In genomic region chr9:133729646-133730281, GRCh38 we compare ENCODE assay signal across 1 cellular context.
TF ChIP-seq lines count a peak whose summit lies in the region.

No MANE protein-coding gene starts in this region.

TF ChIP-seq in WTC11, 78 proteins besides CTCF, POLR2A, EP300 and RAD21 (continued from another document):
- no peak for TF ChIP-seq PRDM15 (CRISPR knock-in tag; IDR thresholded peaks at IDR 0.05)
- TF ChIP-seq SMAD3 (CRISPR knock-in tag; IDR thresholded peaks at IDR 0.05; ENCODE audit: borderline replicate concordance), result no peak
- TF ChIP-seq, protein P1, sequence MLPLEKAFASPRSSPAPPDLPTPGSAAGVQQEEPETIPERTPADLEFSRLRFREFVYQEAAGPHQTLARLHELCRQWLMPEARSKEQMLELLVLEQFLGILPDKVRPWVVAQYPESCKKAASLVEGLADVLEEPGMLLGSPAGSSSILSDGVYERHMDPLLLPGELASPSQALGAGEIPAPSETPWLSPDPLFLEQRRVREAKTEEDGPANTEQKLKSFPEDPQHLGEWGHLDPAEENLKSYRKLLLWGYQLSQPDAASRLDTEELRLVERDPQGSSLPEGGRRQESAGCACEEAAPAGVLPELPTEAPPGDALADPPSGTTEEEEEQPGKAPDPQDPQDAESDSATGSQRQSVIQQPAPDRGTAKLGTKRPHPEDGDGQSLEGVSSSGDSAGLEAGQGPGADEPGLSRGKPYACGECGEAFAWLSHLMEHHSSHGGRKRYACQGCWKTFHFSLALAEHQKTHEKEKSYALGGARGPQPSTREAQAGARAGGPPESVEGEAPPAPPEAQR (CRISPR knock-in tag; IDR thresholded peaks at IDR 0.05), result no peak
- no peak for TF ChIP-seq ZNF532 (CRISPR knock-in tag; IDR thresholded peaks at IDR 0.05; ENCODE audit: borderline replicate concordance)
- no peak for TF ChIP-seq NFATC4 (CRISPR knock-in tag; IDR thresholded peaks at IDR 0.05)
- TF ChIP-seq NFE2L1 (CRISPR knock-in tag; IDR thresholded peaks at IDR 0.05), result no peak
- no peak for TF ChIP-seq RORB (CRISPR knock-in tag; IDR thresholded peaks at IDR 0.05)
- no peak for TF ChIP-seq NR3C1 (CRISPR knock-in tag; conservative IDR thresholded peaks at IDR 0.05; ENCODE audit: low read depth)
